Comparison of ENCODE assay signal across 2 cellular contexts in genomic region chr6:36794704-36795065, GRCh38.
TF ChIP-seq lines count a peak whose summit lies in the region.

No MANE protein-coding gene starts in this region.

TF ChIP-seq in GM23338, 12 proteins besides CTCF, POLR2A, EP300 and RAD21 (continued from another document):
- TF ChIP-seq JUNB (IDR thresholded peaks at IDR 0.05; ENCODE audit: unreplicated experiment): no peak
- no peak for TF ChIP-seq ZNF462 (CRISPR knock-in tag; IDR thresholded peaks at IDR 0.05)
- no peak for TF ChIP-seq EZH2 (IDR thresholded peaks at IDR 0.05; ENCODE audit: low read depth, unreplicated experiment)
- TF ChIP-seq, protein P1, sequence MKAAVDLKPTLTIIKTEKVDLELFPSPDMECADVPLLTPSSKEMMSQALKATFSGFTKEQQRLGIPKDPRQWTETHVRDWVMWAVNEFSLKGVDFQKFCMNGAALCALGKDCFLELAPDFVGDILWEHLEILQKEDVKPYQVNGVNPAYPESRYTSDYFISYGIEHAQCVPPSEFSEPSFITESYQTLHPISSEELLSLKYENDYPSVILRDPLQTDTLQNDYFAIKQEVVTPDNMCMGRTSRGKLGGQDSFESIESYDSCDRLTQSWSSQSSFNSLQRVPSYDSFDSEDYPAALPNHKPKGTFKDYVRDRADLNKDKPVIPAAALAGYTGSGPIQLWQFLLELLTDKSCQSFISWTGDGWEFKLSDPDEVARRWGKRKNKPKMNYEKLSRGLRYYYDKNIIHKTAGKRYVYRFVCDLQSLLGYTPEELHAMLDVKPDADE (IDR thresholded peaks at IDR 0.05): no peak
- TF ChIP-seq, protein P2, sequence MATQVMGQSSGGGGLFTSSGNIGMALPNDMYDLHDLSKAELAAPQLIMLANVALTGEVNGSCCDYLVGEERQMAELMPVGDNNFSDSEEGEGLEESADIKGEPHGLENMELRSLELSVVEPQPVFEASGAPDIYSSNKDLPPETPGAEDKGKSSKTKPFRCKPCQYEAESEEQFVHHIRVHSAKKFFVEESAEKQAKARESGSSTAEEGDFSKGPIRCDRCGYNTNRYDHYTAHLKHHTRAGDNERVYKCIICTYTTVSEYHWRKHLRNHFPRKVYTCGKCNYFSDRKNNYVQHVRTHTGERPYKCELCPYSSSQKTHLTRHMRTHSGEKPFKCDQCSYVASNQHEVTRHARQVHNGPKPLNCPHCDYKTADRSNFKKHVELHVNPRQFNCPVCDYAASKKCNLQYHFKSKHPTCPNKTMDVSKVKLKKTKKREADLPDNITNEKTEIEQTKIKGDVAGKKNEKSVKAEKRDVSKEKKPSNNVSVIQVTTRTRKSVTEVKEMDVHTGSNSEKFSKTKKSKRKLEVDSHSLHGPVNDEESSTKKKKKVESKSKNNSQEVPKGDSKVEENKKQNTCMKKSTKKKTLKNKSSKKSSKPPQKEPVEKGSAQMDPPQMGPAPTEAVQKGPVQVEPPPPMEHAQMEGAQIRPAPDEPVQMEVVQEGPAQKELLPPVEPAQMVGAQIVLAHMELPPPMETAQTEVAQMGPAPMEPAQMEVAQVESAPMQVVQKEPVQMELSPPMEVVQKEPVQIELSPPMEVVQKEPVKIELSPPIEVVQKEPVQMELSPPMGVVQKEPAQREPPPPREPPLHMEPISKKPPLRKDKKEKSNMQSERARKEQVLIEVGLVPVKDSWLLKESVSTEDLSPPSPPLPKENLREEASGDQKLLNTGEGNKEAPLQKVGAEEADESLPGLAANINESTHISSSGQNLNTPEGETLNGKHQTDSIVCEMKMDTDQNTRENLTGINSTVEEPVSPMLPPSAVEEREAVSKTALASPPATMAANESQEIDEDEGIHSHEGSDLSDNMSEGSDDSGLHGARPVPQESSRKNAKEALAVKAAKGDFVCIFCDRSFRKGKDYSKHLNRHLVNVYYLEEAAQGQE (IDR thresholded peaks at IDR 0.05; ENCODE audit: unreplicated experiment): no peak
- TF ChIP-seq POLR2AphosphoS5 (IDR thresholded peaks at IDR 0.05; ENCODE audit: low read depth): no peak
- TF ChIP-seq CREB1 (CRISPR knock-in tag; IDR thresholded peaks at IDR 0.05; ENCODE audit: low read depth): no peak
- TF ChIP-seq NANOG (IDR thresholded peaks at IDR 0.05; ENCODE audit: borderline replicate concordance): no peak
- TF ChIP-seq ZNF114 (CRISPR knock-in tag; IDR thresholded peaks at IDR 0.05): no peak
- TF ChIP-seq EZH2phosphoT487 (IDR thresholded peaks at IDR 0.05; ENCODE audit: unreplicated experiment): no peak

TF ChIP-seq in H1, 55 proteins besides CTCF, POLR2A, EP300 and RAD21 (continued from another document):
- TF ChIP-seq KDM5A (IDR thresholded peaks at IDR 0.05; ENCODE audit: low read length) (no peak), POLR2AphosphoS5 (IDR thresholded peaks at IDR 0.05; ENCODE audit: low read depth, low read length) (no peak), CREB1 (IDR thresholded peaks at IDR 0.05) (no peak)
